18 cellular contexts compared by ENCODE assay signal in the genomic region with DNA sequence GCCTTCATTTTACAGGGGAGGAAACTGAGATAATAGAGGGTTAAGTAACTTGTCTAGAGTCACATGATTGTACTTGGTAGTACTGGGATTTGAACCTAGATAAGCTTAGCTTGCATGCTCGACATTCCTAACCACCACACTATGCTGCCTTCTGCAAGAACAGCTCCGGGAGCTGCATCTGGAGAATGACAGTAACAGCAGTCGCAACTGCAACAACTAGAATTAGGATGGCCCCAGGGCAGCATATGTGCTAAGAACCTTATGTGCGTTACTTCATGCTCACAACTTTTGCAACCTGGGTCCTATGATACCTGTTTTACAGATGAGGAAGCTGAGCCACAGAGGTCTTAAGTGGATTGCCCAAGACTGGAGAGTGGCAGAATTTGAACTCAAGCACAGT.
"Had no signal": no experiment of that assay in that cellular context is flagged by ENCODE, and none has a peak within 500 bp of the region (broad histone marks: within the 10 kb centered on the region; RNA-seq: fewer than 3 reads in every experiment).

No MANE protein-coding gene starts in this region.

- ATAC-seq: activated CD4-positive, CD25-positive, alpha-beta regulatory T cell treated with anti-CD3 and anti-CD28 coated beads, Interleukin-2, amount 50 U/mL, for 24 hours; activated CD8-positive, alpha-beta T cell treated with anti-CD3 and anti-CD28 coated beads, Interleukin-2, amount 10 ng/mL, durations not matched to agents 7 days and 5 days; gastroesophageal sphincter; heart left ventricle; left lobe of liver; lower lobe of right lung; naive thymus-derived CD8-positive, alpha-beta T cell had no signal

- H3K4me2 ChIP-seq: SK-N-SH had no signal

- H3K4me1 ChIP-seq: esophagus muscularis mucosa, gastroesophageal sphincter, lower lobe of right lung, thyroid gland had no signal

- DNase-seq: activated CD4-positive, alpha-beta T cell treated with anti-CD3 and anti-CD28 coated beads, Interleukin-2, amount 10 ng/mL, durations not matched to agents 24 days and 14 days; activated CD8-positive, alpha-beta T cell treated with anti-CD3 and anti-CD28 coated beads, Interleukin-2, amount 10 ng/mL, durations not matched to agents 7 days and 5 days; activated T-cell treated with anti-CD3 and anti-CD28 coated beads, Interleukin-2, amount 50 U/mL, for 1 hour; amygdala; cerebellar nuclear complex; cortex of kidney; effector CD4-positive, alpha-beta T cell; heart left ventricle; lower lobe of right lung; naive thymus-derived CD8-positive, alpha-beta T cell; SK-N-SH; stimulated activated CD4-positive, alpha-beta T cell treated with anti-CD3 and anti-CD28 coated beads, Interleukin-4, amount 100 ng/mL, for 24 hours; substantia nigra; thyroid gland had no signal

- H3K9me3 ChIP-seq: esophagus muscularis mucosa, gastroesophageal sphincter, heart left ventricle, lower lobe of right lung, SK-N-SH, thyroid gland had no signal

- H3K36me3 ChIP-seq: esophagus muscularis mucosa, gastroesophageal sphincter, heart left ventricle, lower lobe of right lung, thyroid gland had no signal

- H3K27ac ChIP-seq: esophagus muscularis mucosa, gastroesophageal sphincter, heart left ventricle, lower lobe of right lung, thyroid gland had no signal

- H3K9ac ChIP-seq: SK-N-SH had no signal

- H3K27me3 ChIP-seq: gastroesophageal sphincter, thyroid gland had no signal

- H3K4me3 ChIP-seq: esophagus muscularis mucosa, gastroesophageal sphincter, heart left ventricle, lower lobe of right lung, thyroid gland had no signal
